ENCODE assay signal across 15 cellular contexts in genomic region chr12:73445658-73446324, GRCh38.
DNase-seq lines count a peak whose midpoint lies in the region; ATAC-seq and TF ChIP-seq lines count a peak whose summit lies in the region.
"Had no signal": no experiment of that assay in that cellular context is flagged by ENCODE, and none has a peak within 500 bp of the region (broad histone marks: within the 10 kb centered on the region; RNA-seq: fewer than 3 reads in every experiment).

No MANE protein-coding gene starts in this region.

- H3K27ac ChIP-seq in breast epithelium, result no peak overlapping the region
- H3K27ac ChIP-seq: uterus, VCaP had no signal

- POLR2A ChIA-PET in MCF 10A (lab: Yijun Ruan, JAX), result no interaction called here

- no peaks in the 10 kb centered on the region for H3K27me3 Mint-ChIP-seq in MCF 10A (ENCODE audit: insufficient read depth, unreplicated experiment)
- no peaks in the 10 kb centered on the region for H3K27me3 Mint-ChIP-seq in stimulated activated naive B cell treated with anti-CD40 and anti-IgM and Interleukin-4, amounts not matched to agents 10 μg/mL and 1 μg/mL and 100 μg/mL, for 72 hours

- H3K4me3 Mint-ChIP-seq in MCF 10A (ENCODE audit: unreplicated experiment), result peak overlapping the region; percentile 10
- H3K4me3 Mint-ChIP-seq in stimulated activated naive B cell treated with anti-CD40 and anti-IgM and Interleukin-4, amounts not matched to agents 10 μg/mL and 1 μg/mL and 100 μg/mL, for 72 hours, result peak overlapping the region in 1 of 2 donors; percentile 0
- H3K4me3 Mint-ChIP-seq: activated T-cell treated with anti-CD3 and anti-CD28 coated beads, Interleukin-2, amount 50 U/mL, for 4 hours had no signal

- H3K27ac Mint-ChIP-seq in MCF 10A (ENCODE audit: low read depth, unreplicated experiment), result no peak overlapping the region
- H3K27ac Mint-ChIP-seq in stimulated activated naive B cell treated with anti-CD40 and anti-IgM and Interleukin-4, amounts not matched to agents 10 μg/mL and 1 μg/mL and 100 μg/mL, for 72 hours, result no peak overlapping the region

- no peak overlapping the region for H3K4me3 ChIP-seq in breast epithelium
- H3K4me3 ChIP-seq: uterus had no signal

- H3K36me3 Mint-ChIP-seq in MCF 10A (ENCODE audit: insufficient read depth, unreplicated experiment), result no peaks in the 10 kb centered on the region
- no peaks in the 10 kb centered on the region for H3K36me3 Mint-ChIP-seq in stimulated activated naive B cell treated with anti-CD40 and anti-IgM and Interleukin-4, amounts not matched to agents 10 μg/mL and 1 μg/mL and 100 μg/mL, for 72 hours

- H3K27me3 ChIP-seq in breast epithelium, result no peaks in the 10 kb centered on the region
- H3K27me3 ChIP-seq: uterus had no signal

- ATAC-seq in HG02610 (IDR thresholded peaks at IDR 0.05; ENCODE audit: unreplicated experiment) (peak; percentile 96), HG03442 (IDR thresholded peaks at IDR 0.05; ENCODE audit: unreplicated experiment) (peak; percentile 57), sciatic nerve (no peak)
- ATAC-seq in stimulated activated naive B cell treated with anti-CD40 and anti-IgM and Interleukin-4, amounts not matched to agents 10 μg/mL and 1 μg/mL and 100 μg/mL, for 72 hours (replicated peaks), result peak; percentile 78 to 88
- ATAC-seq: activated T-cell treated with anti-CD3 and anti-CD28 coated beads, Interleukin-2, amount 50 U/mL, for 4 hours; Panc1 had no signal

- TF ChIP-seq CTCF in MCF 10A (IDR thresholded peaks at IDR 0.05; ENCODE audit: unreplicated experiment) (no peak), breast epithelium (IDR thresholded peaks at IDR 0.05) (no peak)

- peaks cover 9% of the 10 kb centered on the region for H3K4me1 Mint-ChIP-seq in MCF 10A (ENCODE audit: insufficient read depth, unreplicated experiment)
- peaks cover 12 to 24% of the 10 kb centered on the region in 2 donors for H3K4me1 Mint-ChIP-seq in stimulated activated naive B cell treated with anti-CD40 and anti-IgM and Interleukin-4, amounts not matched to agents 10 μg/mL and 1 μg/mL and 100 μg/mL, for 72 hours

- no TSS peak for BruUV-seq in MCF 10A (replicated peaks; lab: Mats Ljungman, UMichigan)

- no peak for TF ChIP-seq POLR2A in breast epithelium (IDR thresholded peaks at IDR 0.05)

- no peaks in the 10 kb centered on the region for H3K36me3 ChIP-seq in breast epithelium
- H3K36me3 ChIP-seq: uterus had no signal

- no peaks in the 10 kb centered on the region for H3K4me1 ChIP-seq in breast epithelium
- H3K4me1 ChIP-seq: uterus had no signal

- H3K9me3 Mint-ChIP-seq in MCF 10A (ENCODE audit: unreplicated experiment), result no peaks in the 10 kb centered on the region
- no peaks in the 10 kb centered on the region for H3K9me3 Mint-ChIP-seq in stimulated activated naive B cell treated with anti-CD40 and anti-IgM and Interleukin-4, amounts not matched to agents 10 μg/mL and 1 μg/mL and 100 μg/mL, for 72 hours
- H3K9me3 Mint-ChIP-seq: activated T-cell treated with anti-CD3 and anti-CD28 coated beads, Interleukin-2, amount 50 U/mL, for 4 hours had no signal

- CTCF ChIA-PET in MCF 10A (lab: Yijun Ruan, JAX), result no interaction called here

- intact Hi-C loops in MCF 10A (cut with micrococcal nuclease), result no loop called here
- intact Hi-C loops in breast epithelium (cut with DNase I; ENCODE audit: low total_unique reads), result loop anchor here (10.0 kb wide), 1 partner anchor 1971 kb away; no protein-coding TSS in a partner anchor
- intact Hi-C loops in sciatic nerve (cut with DNase I), result no loop called here

- no peaks in the 10 kb centered on the region for H3K9me3 ChIP-seq in breast epithelium
- H3K9me3 ChIP-seq: uterus had no signal

- DNase-seq in MCF 10A (ENCODE audit: unreplicated experiment) (no peak), breast epithelium (ENCODE audit: low spot score in 2 of 2) (no peak), sciatic nerve (ENCODE audit: low spot score) (no peak), SIG-M5 treated with dmso at 0.1 percent for 504 hours (lab: John Stamatoyannopoulos, UW; ENCODE audit: unreplicated experiment) (no peak)
- DNase-seq in stimulated activated naive B cell treated with anti-CD40 and anti-IgM and Interleukin-4, amounts not matched to agents 10 μg/mL and 1 μg/mL and 100 μg/mL, for 72 hours, result no peak
- DNase-seq in stimulated activated naive CD4-positive, alpha-beta T cell treated with Interleukin-2 at 50 U/mL for 16 hours (lab: John Stamatoyannopoulos, UW), result no peak
- DNase-seq: activated T-cell treated with anti-CD3 and anti-CD28 coated beads, Interleukin-2, amount 50 U/mL, for 4 hours; erythroblast; midbrain; NCI-H2081; uterus had no signal
